Comparison of ENCODE assay signal across 1 cellular context in the genomic region with DNA sequence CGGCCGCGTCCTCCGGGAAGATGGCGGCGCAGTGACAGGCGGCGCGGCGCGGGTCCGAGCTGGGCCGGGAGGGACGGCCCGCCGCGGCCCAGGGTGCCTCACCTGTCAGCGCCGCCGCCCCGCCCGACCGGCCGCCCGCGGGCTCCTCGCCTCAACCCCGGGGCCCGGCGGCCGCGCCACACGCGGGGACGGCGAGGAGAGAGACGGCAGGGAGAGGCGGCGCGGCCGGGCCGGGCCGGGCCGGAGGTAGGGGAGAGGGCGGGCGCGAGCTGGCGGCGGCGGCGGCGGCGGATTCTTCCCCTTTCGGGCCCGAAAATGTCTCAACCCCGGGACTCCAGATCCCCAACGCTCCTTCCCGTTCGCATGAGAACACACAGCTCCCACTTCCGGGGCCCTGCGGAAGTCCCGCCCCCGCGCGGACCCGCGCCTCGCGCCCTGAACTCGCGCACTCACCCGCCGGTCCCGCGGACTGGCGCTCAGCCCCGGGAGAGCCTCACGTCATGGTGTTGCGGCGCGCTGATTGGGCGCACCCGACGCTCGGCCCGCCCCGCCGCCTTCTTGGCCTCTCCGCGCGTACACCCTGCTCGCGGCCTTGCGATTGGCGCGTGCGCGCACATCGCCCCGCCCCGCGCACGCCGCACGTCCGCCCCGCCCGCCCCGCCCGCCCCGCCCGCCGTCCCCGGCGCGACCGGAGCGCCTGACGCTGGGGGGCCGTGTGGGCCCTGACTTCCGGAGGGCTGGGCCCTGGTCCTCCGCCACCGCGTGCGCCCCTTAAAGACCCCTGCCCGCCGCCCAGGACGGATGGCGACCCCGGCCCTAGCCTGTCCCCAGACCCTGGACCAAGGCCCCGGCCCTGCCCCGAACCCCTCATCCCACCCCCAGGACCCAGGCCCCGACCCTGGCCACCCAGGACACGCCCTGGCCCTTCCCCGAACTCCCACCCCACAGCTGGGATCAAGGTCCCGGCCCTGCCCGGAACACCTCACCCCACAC.
TF ChIP-seq lines count a peak whose summit lies in the region.

A gene (minus strand): TSS at position 380 of the 993 bp plus-strand sequence. CDS start 45,984 bp downstream, outside the sequence.

TF ChIP-seq in HepG2, 621 proteins besides CTCF, POLR2A, EP300 and RAD21 (continued from another document and continues in another):
- TF ChIP-seq, protein P1, sequence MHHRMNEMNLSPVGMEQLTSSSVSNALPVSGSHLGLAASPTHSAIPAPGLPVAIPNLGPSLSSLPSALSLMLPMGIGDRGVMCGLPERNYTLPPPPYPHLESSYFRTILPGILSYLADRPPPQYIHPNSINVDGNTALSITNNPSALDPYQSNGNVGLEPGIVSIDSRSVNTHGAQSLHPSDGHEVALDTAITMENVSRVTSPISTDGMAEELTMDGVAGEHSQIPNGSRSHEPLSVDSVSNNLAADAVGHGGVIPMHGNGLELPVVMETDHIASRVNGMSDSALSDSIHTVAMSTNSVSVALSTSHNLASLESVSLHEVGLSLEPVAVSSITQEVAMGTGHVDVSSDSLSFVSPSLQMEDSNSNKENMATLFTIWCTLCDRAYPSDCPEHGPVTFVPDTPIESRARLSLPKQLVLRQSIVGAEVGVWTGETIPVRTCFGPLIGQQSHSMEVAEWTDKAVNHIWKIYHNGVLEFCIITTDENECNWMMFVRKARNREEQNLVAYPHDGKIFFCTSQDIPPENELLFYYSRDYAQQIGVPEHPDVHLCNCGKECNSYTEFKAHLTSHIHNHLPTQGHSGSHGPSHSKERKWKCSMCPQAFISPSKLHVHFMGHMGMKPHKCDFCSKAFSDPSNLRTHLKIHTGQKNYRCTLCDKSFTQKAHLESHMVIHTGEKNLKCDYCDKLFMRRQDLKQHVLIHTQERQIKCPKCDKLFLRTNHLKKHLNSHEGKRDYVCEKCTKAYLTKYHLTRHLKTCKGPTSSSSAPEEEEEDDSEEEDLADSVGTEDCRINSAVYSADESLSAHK (CRISPR knock-in tag; IDR thresholded peaks at IDR 0.05; ENCODE audit: borderline replicate concordance): no peak
- TF ChIP-seq, protein P2, sequence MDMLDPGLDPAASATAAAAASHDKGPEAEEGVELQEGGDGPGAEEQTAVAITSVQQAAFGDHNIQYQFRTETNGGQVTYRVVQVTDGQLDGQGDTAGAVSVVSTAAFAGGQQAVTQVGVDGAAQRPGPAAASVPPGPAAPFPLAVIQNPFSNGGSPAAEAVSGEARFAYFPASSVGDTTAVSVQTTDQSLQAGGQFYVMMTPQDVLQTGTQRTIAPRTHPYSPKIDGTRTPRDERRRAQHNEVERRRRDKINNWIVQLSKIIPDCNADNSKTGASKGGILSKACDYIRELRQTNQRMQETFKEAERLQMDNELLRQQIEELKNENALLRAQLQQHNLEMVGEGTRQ (IDR thresholded peaks at IDR 0.05; ENCODE audit: low read depth, low read length): no peak
- TF ChIP-seq, protein P2 (CRISPR knock-in tag; IDR thresholded peaks at IDR 0.05; ENCODE audit: borderline replicate concordance): no peak
- TF ChIP-seq, protein P3, sequence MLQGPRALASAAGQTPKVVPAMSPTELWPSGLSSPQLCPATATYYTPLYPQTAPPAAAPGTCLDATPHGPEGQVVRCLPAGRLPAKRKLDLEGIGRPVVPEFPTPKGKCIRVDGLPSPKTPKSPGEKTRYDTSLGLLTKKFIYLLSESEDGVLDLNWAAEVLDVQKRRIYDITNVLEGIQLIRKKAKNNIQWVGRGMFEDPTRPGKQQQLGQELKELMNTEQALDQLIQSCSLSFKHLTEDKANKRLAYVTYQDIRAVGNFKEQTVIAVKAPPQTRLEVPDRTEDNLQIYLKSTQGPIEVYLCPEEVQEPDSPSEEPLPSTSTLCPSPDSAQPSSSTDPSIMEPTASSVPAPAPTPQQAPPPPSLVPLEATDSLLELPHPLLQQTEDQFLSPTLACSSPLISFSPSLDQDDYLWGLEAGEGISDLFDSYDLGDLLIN (CRISPR knock-in tag; IDR thresholded peaks at IDR 0.05; ENCODE audit: borderline replicate concordance): no peak
- TF ChIP-seq, protein P4, sequence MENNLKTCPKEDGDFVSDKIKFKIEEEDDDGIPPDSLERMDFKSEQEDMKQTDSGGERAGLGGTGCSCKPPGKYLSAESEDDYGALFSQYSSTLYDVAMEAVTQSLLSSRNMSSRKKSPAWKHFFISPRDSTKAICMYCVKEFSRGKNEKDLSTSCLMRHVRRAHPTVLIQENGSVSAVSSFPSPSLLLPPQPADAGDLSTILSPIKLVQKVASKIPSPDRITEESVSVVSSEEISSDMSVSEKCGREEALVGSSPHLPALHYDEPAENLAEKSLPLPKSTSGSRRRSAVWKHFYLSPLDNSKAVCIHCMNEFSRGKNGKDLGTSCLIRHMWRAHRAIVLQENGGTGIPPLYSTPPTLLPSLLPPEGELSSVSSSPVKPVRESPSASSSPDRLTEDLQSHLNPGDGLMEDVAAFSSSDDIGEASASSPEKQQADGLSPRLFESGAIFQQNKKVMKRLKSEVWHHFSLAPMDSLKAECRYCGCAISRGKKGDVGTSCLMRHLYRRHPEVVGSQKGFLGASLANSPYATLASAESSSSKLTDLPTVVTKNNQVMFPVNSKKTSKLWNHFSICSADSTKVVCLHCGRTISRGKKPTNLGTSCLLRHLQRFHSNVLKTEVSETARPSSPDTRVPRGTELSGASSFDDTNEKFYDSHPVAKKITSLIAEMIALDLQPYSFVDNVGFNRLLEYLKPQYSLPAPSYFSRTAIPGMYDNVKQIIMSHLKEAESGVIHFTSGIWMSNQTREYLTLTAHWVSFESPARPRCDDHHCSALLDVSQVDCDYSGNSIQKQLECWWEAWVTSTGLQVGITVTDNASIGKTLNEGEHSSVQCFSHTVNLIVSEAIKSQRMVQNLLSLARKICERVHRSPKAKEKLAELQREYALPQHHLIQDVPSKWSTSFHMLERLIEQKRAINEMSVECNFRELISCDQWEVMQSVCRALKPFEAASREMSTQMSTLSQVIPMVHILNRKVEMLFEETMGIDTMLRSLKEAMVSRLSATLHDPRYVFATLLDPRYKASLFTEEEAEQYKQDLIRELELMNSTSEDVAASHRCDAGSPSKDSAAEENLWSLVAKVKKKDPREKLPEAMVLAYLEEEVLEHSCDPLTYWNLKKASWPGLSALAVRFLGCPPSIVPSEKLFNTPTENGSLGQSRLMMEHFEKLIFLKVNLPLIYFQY (CRISPR knock-in tag; IDR thresholded peaks at IDR 0.05; ENCODE audit: borderline replicate concordance): no peak
- TF ChIP-seq CHCHD3 (CRISPR knock-in tag; IDR thresholded peaks at IDR 0.05) (no peak), SRSF4 (IDR thresholded peaks at IDR 0.05; ENCODE audit: low read depth, low read length, poor library complexity, severe bottlenecking) (no peak), SOX13 (IDR thresholded peaks at IDR 0.05) (no peak), SOX13 (CRISPR knock-in tag; conservative IDR thresholded peaks at IDR 0.05 in 1 of 2, IDR thresholded peaks at IDR 0.05 in 1 of 2) (no peak), HOXA3 (CRISPR knock-in tag; IDR thresholded peaks at IDR 0.05) (peak; percentile 57), GABPA (IDR thresholded peaks at IDR 0.05; ENCODE audit: low read depth, low read length) (peak; percentile 85), GABPA (CRISPR knock-in tag; IDR thresholded peaks at IDR 0.05; ENCODE audit: low read depth) (peak; percentile 86), FOXA3 (CRISPR knock-in tag; IDR thresholded peaks at IDR 0.05) (no peak), ZKSCAN1 (IDR thresholded peaks at IDR 0.05; ENCODE audit: low read length) (no peak), RFX1 (IDR thresholded peaks at IDR 0.05) (no peak), SMAD3 (CRISPR knock-in tag; IDR thresholded peaks at IDR 0.05) (no peak), KLF15 (CRISPR knock-in tag; IDR thresholded peaks at IDR 0.05; ENCODE audit: borderline replicate concordance) (no peak), MAZ (IDR thresholded peaks at IDR 0.05; ENCODE audit: borderline replicate concordance, low read depth, low read length) (peak; percentile 44; the same call in 1 of the 2 replicates), MAZ (CRISPR knock-in tag; IDR thresholded peaks at IDR 0.05; ENCODE audit: low read depth) (peak; percentile 27; the same call in 1 of the 2 replicates), HDAC1 (CRISPR knock-in tag; IDR thresholded peaks at IDR 0.05) (peak; percentile 26; the same call in 1 of the 2 replicates)
- TF ChIP-seq, protein P5, sequence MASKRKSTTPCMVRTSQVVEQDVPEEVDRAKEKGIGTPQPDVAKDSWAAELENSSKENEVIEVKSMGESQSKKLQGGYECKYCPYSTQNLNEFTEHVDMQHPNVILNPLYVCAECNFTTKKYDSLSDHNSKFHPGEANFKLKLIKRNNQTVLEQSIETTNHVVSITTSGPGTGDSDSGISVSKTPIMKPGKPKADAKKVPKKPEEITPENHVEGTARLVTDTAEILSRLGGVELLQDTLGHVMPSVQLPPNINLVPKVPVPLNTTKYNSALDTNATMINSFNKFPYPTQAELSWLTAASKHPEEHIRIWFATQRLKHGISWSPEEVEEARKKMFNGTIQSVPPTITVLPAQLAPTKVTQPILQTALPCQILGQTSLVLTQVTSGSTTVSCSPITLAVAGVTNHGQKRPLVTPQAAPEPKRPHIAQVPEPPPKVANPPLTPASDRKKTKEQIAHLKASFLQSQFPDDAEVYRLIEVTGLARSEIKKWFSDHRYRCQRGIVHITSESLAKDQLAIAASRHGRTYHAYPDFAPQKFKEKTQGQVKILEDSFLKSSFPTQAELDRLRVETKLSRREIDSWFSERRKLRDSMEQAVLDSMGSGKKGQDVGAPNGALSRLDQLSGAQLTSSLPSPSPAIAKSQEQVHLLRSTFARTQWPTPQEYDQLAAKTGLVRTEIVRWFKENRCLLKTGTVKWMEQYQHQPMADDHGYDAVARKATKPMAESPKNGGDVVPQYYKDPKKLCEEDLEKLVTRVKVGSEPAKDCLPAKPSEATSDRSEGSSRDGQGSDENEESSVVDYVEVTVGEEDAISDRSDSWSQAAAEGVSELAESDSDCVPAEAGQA (IDR thresholded peaks at IDR 0.05; ENCODE audit: low read depth): peak; percentile 46; the same call in 1 of the 2 replicates
- TF ChIP-seq, protein P5 (CRISPR knock-in tag; IDR thresholded peaks at IDR 0.05; ENCODE audit: borderline replicate concordance): no peak; the same call in 1 of the 2 replicates
- TF ChIP-seq, protein P6, sequence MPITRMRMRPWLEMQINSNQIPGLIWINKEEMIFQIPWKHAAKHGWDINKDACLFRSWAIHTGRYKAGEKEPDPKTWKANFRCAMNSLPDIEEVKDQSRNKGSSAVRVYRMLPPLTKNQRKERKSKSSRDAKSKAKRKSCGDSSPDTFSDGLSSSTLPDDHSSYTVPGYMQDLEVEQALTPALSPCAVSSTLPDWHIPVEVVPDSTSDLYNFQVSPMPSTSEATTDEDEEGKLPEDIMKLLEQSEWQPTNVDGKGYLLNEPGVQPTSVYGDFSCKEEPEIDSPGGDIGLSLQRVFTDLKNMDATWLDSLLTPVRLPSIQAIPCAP (CRISPR knock-in tag; IDR thresholded peaks at IDR 0.05; ENCODE audit: low read depth): no peak
- TF ChIP-seq, protein P7, sequence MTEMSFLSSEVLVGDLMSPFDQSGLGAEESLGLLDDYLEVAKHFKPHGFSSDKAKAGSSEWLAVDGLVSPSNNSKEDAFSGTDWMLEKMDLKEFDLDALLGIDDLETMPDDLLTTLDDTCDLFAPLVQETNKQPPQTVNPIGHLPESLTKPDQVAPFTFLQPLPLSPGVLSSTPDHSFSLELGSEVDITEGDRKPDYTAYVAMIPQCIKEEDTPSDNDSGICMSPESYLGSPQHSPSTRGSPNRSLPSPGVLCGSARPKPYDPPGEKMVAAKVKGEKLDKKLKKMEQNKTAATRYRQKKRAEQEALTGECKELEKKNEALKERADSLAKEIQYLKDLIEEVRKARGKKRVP (CRISPR knock-in tag; IDR thresholded peaks at IDR 0.05): no peak
- TF ChIP-seq, protein P8, sequence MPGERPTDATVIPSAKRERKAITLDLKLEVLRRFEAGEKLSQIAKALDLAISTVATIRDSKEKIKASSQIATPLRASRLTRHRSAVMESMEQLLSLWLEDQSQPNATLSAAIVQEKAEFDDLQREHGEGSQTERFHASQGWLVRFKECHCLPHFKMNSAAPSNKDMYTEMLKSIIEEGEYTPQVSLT (CRISPR knock-in tag; IDR thresholded peaks at IDR 0.05; ENCODE audit: borderline replicate concordance, low read depth): no peak
- TF ChIP-seq, protein P9, sequence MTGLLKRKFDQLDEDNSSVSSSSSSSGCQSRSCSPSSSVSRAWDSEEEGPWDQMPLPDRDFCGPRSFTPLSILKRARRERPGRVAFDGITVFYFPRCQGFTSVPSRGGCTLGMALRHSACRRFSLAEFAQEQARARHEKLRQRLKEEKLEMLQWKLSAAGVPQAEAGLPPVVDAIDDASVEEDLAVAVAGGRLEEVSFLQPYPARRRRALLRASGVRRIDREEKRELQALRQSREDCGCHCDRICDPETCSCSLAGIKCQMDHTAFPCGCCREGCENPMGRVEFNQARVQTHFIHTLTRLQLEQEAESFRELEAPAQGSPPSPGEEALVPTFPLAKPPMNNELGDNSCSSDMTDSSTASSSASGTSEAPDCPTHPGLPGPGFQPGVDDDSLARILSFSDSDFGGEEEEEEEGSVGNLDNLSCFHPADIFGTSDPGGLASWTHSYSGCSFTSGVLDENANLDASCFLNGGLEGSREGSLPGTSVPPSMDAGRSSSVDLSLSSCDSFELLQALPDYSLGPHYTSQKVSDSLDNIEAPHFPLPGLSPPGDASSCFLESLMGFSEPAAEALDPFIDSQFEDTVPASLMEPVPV (CRISPR knock-in tag; IDR thresholded peaks at IDR 0.05): no peak
